ENCODE assay signal across 22 cellular contexts in genomic region chrX:98607739-98608138, GRCh38.
"Had no signal": no experiment of that assay in that cellular context is flagged by ENCODE, and none has a peak within 500 bp of the region (broad histone marks: within the 10 kb centered on the region; RNA-seq: fewer than 3 reads in every experiment).

No MANE protein-coding gene starts in this region.

- DNase-seq: activated CD4-positive, alpha-beta T cell treated with anti-CD3 and anti-CD28 coated beads for 4 hours; activated CD4-positive, alpha-beta T cell treated with anti-CD3 and anti-CD28 coated beads, Interleukin-2, amount 50 U/mL, for 48 hours; activated CD4-positive, CD25-positive, alpha-beta regulatory T cell; activated CD8-positive, alpha-beta memory T cell treated with anti-CD3 and anti-CD28 coated beads, Interleukin-2, amount 50 U/mL, for 48 hours; activated naive CD4-positive, alpha-beta T cell treated with Interleukin-2 at 50 U/mL for 16 hours; activated naive CD8-positive, alpha-beta T cell treated with anti-CD3 and anti-CD28 coated beads for 36 hours; activated T-cell treated with anti-CD3 and anti-CD28 coated beads, Interleukin-2, amount 50 U/mL, for 4 hours; colonic mucosa; foreskin fibroblast; left cardiac atrium; naive B cell; retina; sigmoid colon; stimulated activated CD4-positive, alpha-beta T cell treated with anti-CD3 and anti-CD28 coated beads, Interleukin-2, amount 100 ng/mL, for 48 hours; stimulated activated CD8-positive, alpha-beta memory T cell treated with anti-CD3 and anti-CD28 coated beads, Interleukin-4, amount 100 ng/mL, for 48 hours; stimulated activated naive B cell treated with anti-CD40 and anti-IgM and Interleukin-4, amounts not matched to agents 10 μg/mL and 1 μg/mL and 100 μg/mL, for 72 hours; T-helper 17 cell; trophoblast cell had no signal

- H3K27me3 Mint-ChIP-seq: activated naive CD8-positive, alpha-beta T cell treated with anti-CD3 and anti-CD28 coated beads for 36 hours; central memory CD8-positive, alpha-beta T cell; naive B cell; progenitor cell of endocrine pancreas; stimulated activated naive B cell treated with anti-CD40 and anti-IgM and Interleukin-4, amounts not matched to agents 10 μg/mL and 1 μg/mL and 100 μg/mL, for 72 hours; T-helper 17 cell had no signal

- H3K4me3 ChIP-seq: breast epithelium, colonic mucosa, sigmoid colon had no signal

- H3K27me3 ChIP-seq: colonic mucosa, sigmoid colon had no signal

- H3K4me1 Mint-ChIP-seq: activated naive CD8-positive, alpha-beta T cell treated with anti-CD3 and anti-CD28 coated beads for 36 hours; central memory CD8-positive, alpha-beta T cell; naive B cell; stimulated activated naive B cell treated with anti-CD40 and anti-IgM and Interleukin-4, amounts not matched to agents 10 μg/mL and 1 μg/mL and 100 μg/mL, for 72 hours; T-helper 17 cell had no signal

- H3K4me1 ChIP-seq: breast epithelium, colonic mucosa, sigmoid colon had no signal

- H3K36me3 Mint-ChIP-seq: activated naive CD8-positive, alpha-beta T cell treated with anti-CD3 and anti-CD28 coated beads for 36 hours; naive B cell; stimulated activated naive B cell treated with anti-CD40 and anti-IgM and Interleukin-4, amounts not matched to agents 10 μg/mL and 1 μg/mL and 100 μg/mL, for 72 hours had no signal

- H3K36me3 ChIP-seq: breast epithelium, colonic mucosa, sigmoid colon had no signal

- H3K27ac Mint-ChIP-seq: activated naive CD8-positive, alpha-beta T cell treated with anti-CD3 and anti-CD28 coated beads for 36 hours; naive B cell; progenitor cell of endocrine pancreas; stimulated activated naive B cell treated with anti-CD40 and anti-IgM and Interleukin-4, amounts not matched to agents 10 μg/mL and 1 μg/mL and 100 μg/mL, for 72 hours; T-helper 17 cell had no signal

- H3K27ac ChIP-seq: breast epithelium, colonic mucosa, sigmoid colon had no signal

- H3K4me3 Mint-ChIP-seq: activated naive CD8-positive, alpha-beta T cell treated with anti-CD3 and anti-CD28 coated beads for 36 hours; activated T-cell treated with anti-CD3 and anti-CD28 coated beads, Interleukin-2, amount 50 U/mL, for 4 hours; central memory CD8-positive, alpha-beta T cell; naive B cell; neural crest cell; stimulated activated naive B cell treated with anti-CD40 and anti-IgM and Interleukin-4, amounts not matched to agents 10 μg/mL and 1 μg/mL and 100 μg/mL, for 72 hours; T-helper 17 cell had no signal

- H3K9me3 Mint-ChIP-seq: activated naive CD8-positive, alpha-beta T cell treated with anti-CD3 and anti-CD28 coated beads for 36 hours; activated T-cell treated with anti-CD3 and anti-CD28 coated beads, Interleukin-2, amount 50 U/mL, for 4 hours; neural crest cell; stimulated activated naive B cell treated with anti-CD40 and anti-IgM and Interleukin-4, amounts not matched to agents 10 μg/mL and 1 μg/mL and 100 μg/mL, for 72 hours had no signal

- H3K9me3 ChIP-seq: breast epithelium, colonic mucosa, sigmoid colon had no signal
